ENCODE assay signal across 34 cellular contexts in genomic region chr14:79082883-79083282, GRCh38.
"Had no signal": no experiment of that assay in that cellular context is flagged by ENCODE, and none has a peak within 500 bp of the region (broad histone marks: within the 10 kb centered on the region; RNA-seq: fewer than 3 reads in every experiment).

No MANE protein-coding gene starts in this region.

- H3K9ac ChIP-seq: KMS-11 had no signal

- H3K27ac ChIP-seq: KMS-11 had no signal

- H3K4me2 ChIP-seq: KMS-11 had no signal

- DNase-seq: Karpas-422, Kasumi-1, MG63, MM.1S, MV-4-11, NCI-H1048, NCI-H1092, NCI-H1092 treated with DMSO at 0.1 percent for 48 hours, NCI-H1105, NCI-H1105 treated with DMSO at 0.1 percent for 48 hours, NCI-H1417, NCI-H1417 treated with DMSO at 0.1 percent for 48 hours, NCI-H1436, NCI-H1436 treated with DMSO at 0.1 percent for 48 hours, NCI-H146, NCI-H1694, NCI-H1694 treated with DMSO at 0.1 percent for 48 hours, NCI-H187, NCI-H187 treated with DMSO at 0.1 percent for 48 hours, NCI-H1930, NCI-H2029, NCI-H2029 treated with DMSO at 0.1 percent for 48 hours, NCI-H2081, NCI-H2081 treated with DMSO at 0.1 percent for 48 hours, NCI-H2107, NCI-H2171, NCI-H2171 treated with DMSO at 0.1 percent for 48 hours, NCI-H2227 treated with DMSO at 0.1 percent for 48 hours, NCI-H226, NCI-H345, NCI-H446, NCI-H446 treated with DMSO at 0.1 percent for 48 hours, NCI-H510A had no signal

- H3K36me3 ChIP-seq: MG63 had no signal

- H3K27me3 ChIP-seq: MG63 had no signal

- H3K9me3 ChIP-seq: MG63 had no signal

- H3K4me3 ChIP-seq: MG63 had no signal
